In genomic region chr12:124616394-124617343, GRCh38 we compare ENCODE assay signal across 23 cellular contexts. TPM values are rescaled to one million over a fixed set of nuclear protein-coding genes. Genes with fewer than 3 reads are reported as not detected.
A peak's percentile ranks its signal among the peaks of the same experiment; 100 is the strongest.
DNase-seq lines count a peak whose midpoint lies in the region; FAIRE-seq and TF ChIP-seq lines count a peak whose summit lies in the region.
"Had no signal": no experiment of that assay in that cellular context is flagged by ENCODE, and none has a peak within 500 bp of the region (broad histone marks: within the 10 kb centered on the region; RNA-seq: fewer than 3 reads in every experiment).

No MANE protein-coding gene starts in this region.

- peaks cover 20% of the 10 kb centered on the region for H3F3A ChIP-seq in GM23248 (ENCODE audit: insufficient read depth)
- no peaks in the 10 kb centered on the region for H3F3A ChIP-seq in neural progenitor cell (ENCODE audit: low read depth)

- H3K4me3 ChIP-seq in GM23248 (no peak overlapping the region), neural progenitor cell (no peak overlapping the region)
- H3K4me3 ChIP-seq: colonic mucosa, lung, right atrium auricular region, suprapubic skin, vagina had no signal

- no peak overlapping the region for H2AFZ ChIP-seq in GM23248
- H2AFZ ChIP-seq in neural progenitor cell (replicated peaks) = no peak overlapping the region

- H3K27me3 ChIP-seq in GM23248 (replicated peaks; ENCODE audit: insufficient read depth) (no peaks in the 10 kb centered on the region), neural progenitor cell (no peaks in the 10 kb centered on the region)
- H3K27me3 ChIP-seq: colonic mucosa, right atrium auricular region, suprapubic skin, vagina had no signal

- H3K79me2 ChIP-seq in GM23248 (ENCODE audit: insufficient read depth) (no peaks in the 10 kb centered on the region), neural progenitor cell (ENCODE audit: low read depth) (no peaks in the 10 kb centered on the region)

- H3K9me3 ChIP-seq in GM23248 (ENCODE audit: low read depth) (no peaks in the 10 kb centered on the region), neural progenitor cell (ENCODE audit: low read depth) (no peaks in the 10 kb centered on the region)
- H3K9me3 ChIP-seq: colonic mucosa, right atrium auricular region, suprapubic skin, vagina had no signal

- H3K9ac ChIP-seq in GM23248 = no peak overlapping the region
- H3K9ac ChIP-seq in neural progenitor cell = no peak overlapping the region

- no peaks in the 10 kb centered on the region for H3K9me3 Mint-ChIP-seq in neural progenitor cell
- H3K9me3 Mint-ChIP-seq in activated CD4-positive, alpha-beta memory T cell treated with anti-CD3 and anti-CD28 coated beads, Interleukin-2, amount 10 ng/mL, durations not matched to agents 7 days and 5 days = peaks cover 1% of the 10 kb centered on the region
- H3K9me3 Mint-ChIP-seq: activated naive CD4-positive, alpha-beta T cell treated with anti-CD3 and anti-CD28 coated beads, Interleukin-2, amount 50 U/mL, for 24 hours; effector memory CD8-positive, alpha-beta T cell had no signal

- POLR2A ChIA-PET in activated CD4-positive, alpha-beta memory T cell treated with anti-CD3 and anti-CD28 coated beads, Interleukin-2, amount 10 ng/mL, durations not matched to agents 7 days and 5 days (lab: Charles Lee) = no interaction called here

- H3K27me3 Mint-ChIP-seq in neural progenitor cell (ENCODE audit: insufficient read depth, low read depth) = peaks cover 13% of the 10 kb centered on the region
- no peaks in the 10 kb centered on the region for H3K27me3 Mint-ChIP-seq in activated CD4-positive, alpha-beta memory T cell treated with anti-CD3 and anti-CD28 coated beads, Interleukin-2, amount 10 ng/mL, durations not matched to agents 7 days and 5 days
- H3K27me3 Mint-ChIP-seq: activated naive CD4-positive, alpha-beta T cell treated with anti-CD3 and anti-CD28 coated beads, Interleukin-2, amount 50 U/mL, for 24 hours had no signal

- TF ChIP-seq CTCF in VCaP (conservative IDR thresholded peaks at IDR 0.05) = no peak
- TF ChIP-seq CTCF in neural progenitor cell (IDR thresholded peaks at IDR 0.05) = no peak
- TF ChIP-seq CTCF in GM20000 (IDR thresholded peaks at IDR 0.05; ENCODE audit: extremely low read depth, missing control alignments) = no peak

- H3K4me1 ChIP-seq in GM23248 (ENCODE audit: insufficient read depth) = peaks cover 14% of the 10 kb centered on the region
- peaks cover 4% of the 10 kb centered on the region for H3K4me1 ChIP-seq in neural progenitor cell

- H3K4me2 ChIP-seq in GM23248 (ENCODE audit: unreplicated experiment) (no peak overlapping the region), neural progenitor cell (no peak overlapping the region)

- H3K9me2 ChIP-seq in GM23248 (ENCODE audit: insufficient read depth) = no peaks in the 10 kb centered on the region

- peak overlapping the region; percentile 64 for H3K27ac Mint-ChIP-seq in neural progenitor cell
- H3K27ac Mint-ChIP-seq in activated CD4-positive, alpha-beta memory T cell treated with anti-CD3 and anti-CD28 coated beads, Interleukin-2, amount 10 ng/mL, durations not matched to agents 7 days and 5 days = no peak overlapping the region
- H3K27ac Mint-ChIP-seq: activated naive CD4-positive, alpha-beta T cell treated with anti-CD3 and anti-CD28 coated beads, Interleukin-2, amount 50 U/mL, for 24 hours; effector memory CD8-positive, alpha-beta T cell; stimulated activated memory B cell treated with anti-CD40 and anti-IgM and Interleukin-4, amounts not matched to agents 10 μg/mL and 1 μg/mL and 100 μg/mL, for 72 hours had no signal

- H3K4me1 Mint-ChIP-seq in neural progenitor cell = peaks cover 10% of the 10 kb centered on the region
- no peaks in the 10 kb centered on the region for H3K4me1 Mint-ChIP-seq in activated CD4-positive, alpha-beta memory T cell treated with anti-CD3 and anti-CD28 coated beads, Interleukin-2, amount 10 ng/mL, durations not matched to agents 7 days and 5 days

- FAIRE-seq in GM12891 (lab: Jason Lieb, UNC) = no peak

- H3K36me3 Mint-ChIP-seq in neural progenitor cell = no peaks in the 10 kb centered on the region
- no peaks in the 10 kb centered on the region for H3K36me3 Mint-ChIP-seq in activated CD4-positive, alpha-beta memory T cell treated with anti-CD3 and anti-CD28 coated beads, Interleukin-2, amount 10 ng/mL, durations not matched to agents 7 days and 5 days (ENCODE audit: low read depth)
- H3K36me3 Mint-ChIP-seq: activated naive CD4-positive, alpha-beta T cell treated with anti-CD3 and anti-CD28 coated beads, Interleukin-2, amount 50 U/mL, for 24 hours; stimulated activated memory B cell treated with anti-CD40 and anti-IgM and Interleukin-4, amounts not matched to agents 10 μg/mL and 1 μg/mL and 100 μg/mL, for 72 hours had no signal

- 57 to 60% methylated on average over 20 to 23 of the region's 23 CpGs for WGBS in GM23248 (ENCODE audit: low coverage in 1 of 2, low lambda C conversion rate in 2 of 2, missing lambda C conversion rate in 2 of 2), 2 experiments

- no peaks in the 10 kb centered on the region for H3K36me3 ChIP-seq in GM23248 (ENCODE audit: low read depth)
- H3K36me3 ChIP-seq in neural progenitor cell = no peaks in the 10 kb centered on the region
- H3K36me3 ChIP-seq: colonic mucosa, right atrium auricular region, suprapubic skin, vagina had no signal

- H4K20me1 ChIP-seq in GM23248 (ENCODE audit: insufficient read depth) (no peaks in the 10 kb centered on the region), neural progenitor cell (ENCODE audit: low read depth) (no peaks in the 10 kb centered on the region)

- CTCF ChIA-PET in activated CD4-positive, alpha-beta memory T cell treated with anti-CD3 and anti-CD28 coated beads, Interleukin-2, amount 10 ng/mL, durations not matched to agents 7 days and 5 days (lab: Charles Lee) = no interaction called here

- DNase-seq in GM23248 = peak; percentile 49
- DNase-seq in MV-4-11 (lab: John Stamatoyannopoulos, UW) = peak; percentile 85
- DNase-seq in neural progenitor cell (ENCODE audit: low spot score) = no peak
- no peak for DNase-seq in activated CD4-positive, alpha-beta memory T cell treated with anti-CD3 and anti-CD28 coated beads, Interleukin-2, amount 10 ng/mL, durations not matched to agents 7 days and 5 days
- no peak for DNase-seq in NCI-H748 (lab: John Stamatoyannopoulos, UW; ENCODE audit: unreplicated experiment)
- no peak for DNase-seq in GM20000 (ENCODE audit: low spot score)
- DNase-seq in GM12891 (ENCODE audit: insufficient read length, low spot score) = no peak
- DNase-seq: activated CD4-positive, CD25-positive, alpha-beta regulatory T cell; colonic mucosa; effector memory CD8-positive, alpha-beta T cell; GOT3; kidney glomerular epithelial cell; NCI-H526 treated with DMSO at 0.1 percent for 48 hours; stimulated activated CD4-positive, alpha-beta T cell treated with anti-CD3 and anti-CD28 coated beads, Interleukin-4, amount 100 ng/mL, for 24 hours; T-helper 9 cell had no signal

- no peak overlapping the region for H3K4me3 Mint-ChIP-seq in neural progenitor cell
- no peak overlapping the region for H3K4me3 Mint-ChIP-seq in activated CD4-positive, alpha-beta memory T cell treated with anti-CD3 and anti-CD28 coated beads, Interleukin-2, amount 10 ng/mL, durations not matched to agents 7 days and 5 days
- H3K4me3 Mint-ChIP-seq: activated naive CD4-positive, alpha-beta T cell treated with anti-CD3 and anti-CD28 coated beads, Interleukin-2, amount 50 U/mL, for 24 hours; effector memory CD8-positive, alpha-beta T cell; stimulated activated memory B cell treated with anti-CD40 and anti-IgM and Interleukin-4, amounts not matched to agents 10 μg/mL and 1 μg/mL and 100 μg/mL, for 72 hours had no signal

- in situ Hi-C loops in GM23248 (cut with MboI) = no loop called here

- H3K27ac ChIP-seq in GM23248 (no peak overlapping the region), VCaP (peak overlapping the region; percentile 33; the same call in 1 of the 2 replicates), neural progenitor cell (no peak overlapping the region)
- H3K27ac ChIP-seq: C4-2B, colonic mucosa, right atrium auricular region, suprapubic skin, vagina had no signal

- no peak for TF ChIP-seq POLR2A in GM12891 (IDR thresholded peaks at IDR 0.05; ENCODE audit: low read depth, low read length)

TF ChIP-seq in GM12891, 5 proteins besides CTCF, POLR2A, EP300 and RAD21:
- TF ChIP-seq TAF1 (IDR thresholded peaks at IDR 0.05; ENCODE audit: low read depth, low read length) = no peak

RNA-seq across cellular contexts. Expression of gene NCOR2, which starts 49.3 kb away (rescaled TPM):
- 37.7 and 66.0 TPM in 2 replicates for total RNA-seq in GM23248 (2014; rRNA removed; shearing (Covaris generic))
- 40.8 and 43.5 TPM in 2 replicates for polyA plus RNA-seq in GM23248 (2016; fragmentation: Nextera tagmentation; extraction: Ambion mirVana)
- 14.3 and 18.0 TPM in 2 replicates for total RNA-seq in neural progenitor cell (ENCODE audit: low replicate concordance)
- 10 to 100 TPM; 88.9 to 90.8 TPM for total RNA-seq in activated CD4-positive, alpha-beta memory T cell treated with anti-CD3 and anti-CD28 coated beads, Interleukin-2, amount 10 ng/mL, durations not matched to agents 7 days and 5 days
- 66.2 TPM for polyA plus RNA-seq in GM12891 (2012; ENCODE audit: low read depth, missing spikeins)

Comparison
In these comparisons a context has a peak if more than half of its experiments do, and no peak if none do; other contexts are left out.
1. DNase-seq: peak in GM23248 (single experiment) and MV-4-11 (single experiment); none in neural progenitor cell (single experiment), activated CD4-positive, alpha-beta memory T cell treated with anti-CD3 and anti-CD28 coated beads, Interleukin-2, amount 10 ng/mL, durations not matched to agents 7 days and 5 days (single experiment), NCI-H748 (single experiment), GM20000 (single experiment) and GM12891 (single experiment).